8 cellular contexts compared by ENCODE assay signal in genomic region chr3:4976109-4976508, GRCh38. TPM values are rescaled to one million over a fixed set of nuclear protein-coding genes. Genes with fewer than 3 reads are reported as not detected.
DNase-seq lines count a peak whose midpoint lies in the region; ATAC-seq, FAIRE-seq and TF ChIP-seq lines count a peak whose summit lies in the region.

No MANE protein-coding gene starts in this region.

- no peak overlapping the region for H3K4me3 ChIP-seq in AG10803 (ENCODE audit: low read length)

- TF ChIP-seq CTCF in AG10803 (conservative IDR thresholded peaks at IDR 0.05; ENCODE audit: low read length), result peak; percentile 51

- intact Hi-C loops in left colon (cut with DNase I, micrococcal nuclease), result no loop called here

- FAIRE-seq in GM18507 (lab: Jason Lieb, UNC), result peak; percentile 70

- peak; percentile 59 for DNase-seq in AG10803 (ENCODE audit: low read depth)
- DNase-seq in GM18507 (ENCODE audit: extremely low spot score, insufficient read length, low read depth), result no peak
- peak; percentile 95 for DNase-seq in OCI-M1 (lab: John Stamatoyannopoulos, UW)
- peak; percentile 59 for DNase-seq in astrocyte of the hippocampus (ENCODE audit: low read depth, low spot score)
- peak; percentile 57 to 58 for DNase-seq in left colon
- peak; percentile 33 for DNase-seq in stimulated activated naive CD4-positive, alpha-beta T cell treated with Interleukin-2 at 50 U/mL for 16 hours (lab: John Stamatoyannopoulos, UW)
- no peak for DNase-seq in COR-L47 (lab: John Stamatoyannopoulos, UW)

- ATAC-seq in left colon, result no peak
- no peak for ATAC-seq in GM19035 (IDR thresholded peaks at IDR 0.05; ENCODE audit: unreplicated experiment)

RNA-seq across cellular contexts. Expression of gene BHLHE40, which starts 3.1 kb away (rescaled TPM):
- total RNA-seq in left colon, result 10 to 100 TPM; 40.8 to 74.0 TPM

Comparison
In these comparisons a context has a peak if more than half of its experiments do, and no peak if none do; other contexts are left out.
1. DNase-seq: peak in AG10803 (single experiment), OCI-M1 (single experiment), astrocyte of the hippocampus (single experiment), left colon (2 of 2) and stimulated activated naive CD4-positive, alpha-beta T cell treated with Interleukin-2 at 50 U/mL for 16 hours (single experiment); none in GM18507 (single experiment) and COR-L47 (single experiment).